Comparison of ENCODE assay signal across 8 cellular contexts in the genomic region with DNA sequence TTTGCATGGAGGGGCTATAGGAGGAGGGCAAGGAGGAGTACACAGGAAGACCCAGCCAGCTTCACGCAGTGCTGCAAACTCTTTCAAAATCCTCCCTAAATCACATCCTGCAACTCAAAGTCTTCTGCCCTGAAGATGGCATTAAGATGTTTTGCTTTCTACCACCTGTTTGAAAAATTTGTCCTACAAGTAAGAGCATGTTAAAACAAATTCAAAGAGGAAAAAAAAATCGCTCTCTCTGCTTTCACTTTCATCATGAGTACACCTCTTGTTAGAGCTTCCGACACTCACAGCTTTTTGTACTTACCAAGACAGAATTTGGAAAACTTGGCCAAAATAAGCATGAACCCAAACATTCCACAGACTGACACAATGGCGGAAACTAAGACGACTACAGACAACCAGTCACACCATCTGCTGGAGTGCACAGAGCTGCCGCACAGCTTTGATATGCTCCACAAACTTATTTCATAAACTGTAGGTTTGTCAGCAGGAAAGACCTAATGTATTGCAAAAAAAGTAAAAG. TPM values are rescaled to one million over a fixed set of nuclear protein-coding genes. Genes with fewer than 3 reads are reported as not detected.
DNase-seq lines count a peak whose midpoint lies in the region; ATAC-seq and TF ChIP-seq lines count a peak whose summit lies in the region.

No MANE protein-coding gene starts in this region.

- TF ChIP-seq CTCF in SK-N-SH (IDR thresholded peaks at IDR 0.05) (no peak), osteoblast (IDR thresholded peaks at IDR 0.05; ENCODE audit: extremely low read depth, low read depth, low read length) (no peak)

- H3K79me2 ChIP-seq in SK-N-SH (ENCODE audit: insufficient read depth): no peaks in the 10 kb centered on the region
- H3K79me2 ChIP-seq in osteoblast (ENCODE audit: insufficient read depth, low read length): no peaks in the 10 kb centered on the region

- H3K36me3 Mint-ChIP-seq in activated CD8-positive, alpha-beta memory T cell treated with anti-CD3 and anti-CD28 coated beads, Interleukin-2, amount 10 ng/mL, durations not matched to agents 7 days and 5 days: peaks cover 25% of the 10 kb centered on the region

- peaks cover 42% of the 10 kb centered on the region for H3K4me1 Mint-ChIP-seq in activated CD8-positive, alpha-beta memory T cell treated with anti-CD3 and anti-CD28 coated beads, Interleukin-2, amount 10 ng/mL, durations not matched to agents 7 days and 5 days

- H3K4me2 ChIP-seq in SK-N-SH: peak overlapping the region; percentile 49
- H3K4me2 ChIP-seq in osteoblast (ENCODE audit: insufficient read depth, low read length): peak overlapping the region; percentile 83

- H3K4me1 ChIP-seq in SK-N-SH (ENCODE audit: control insufficient read depth in 1 of 2, insufficient read depth in 2 of 2, low read depth in 1 of 2, low read length in 1 of 2) (peaks cover 0 to 49% of the 10 kb centered on the region in 2 experiments; a peak in 2 of 4 replicates), osteoblast (ENCODE audit: insufficient read depth, low read length) (peaks cover 8% of the 10 kb centered on the region)

- CTCF ChIA-PET in activated CD8-positive, alpha-beta memory T cell treated with anti-CD3 and anti-CD28 coated beads, Interleukin-2, amount 10 ng/mL, durations not matched to agents 7 days and 5 days (lab: Charles Lee): interaction anchor here (0.6 to 2.7 kb wide), 9 partner anchors 10 to 170 kb away, joined by 3 to 23 read pairs (median 5); partner anchors contain the start of genes GCH1 and MAPK1IP1L
- CTCF ChIA-PET in SK-N-SH (lab: Yijun Ruan, JAX): interaction anchor here (0.6 to 4.3 kb wide), 4 partner anchors 11 to 96 kb away, joined by 3 to 22 read pairs (median 4); no protein-coding TSS in a partner anchor

- peak overlapping the region; percentile 80 for H3K4me3 Mint-ChIP-seq in activated CD8-positive, alpha-beta memory T cell treated with anti-CD3 and anti-CD28 coated beads, Interleukin-2, amount 10 ng/mL, durations not matched to agents 7 days and 5 days

- no peaks in the 10 kb centered on the region for H3F3A ChIP-seq in SK-N-SH (replicated peaks; ENCODE audit: insufficient read depth)

- POLR2A ChIA-PET in SK-N-SH (lab: Yijun Ruan, JAX): interaction anchor here (1.0 to 1.7 kb wide), 3 partner anchors 63 to 75 kb away, joined by 5 to 7 read pairs (median 6); no protein-coding TSS in a partner anchor

- H4K20me1 ChIP-seq in SK-N-SH (ENCODE audit: insufficient read depth) (no peaks in the 10 kb centered on the region), osteoblast (ENCODE audit: insufficient read depth, low read length) (no peaks in the 10 kb centered on the region)

- WGBS in SK-N-SH (ENCODE audit: low lambda C conversion rate): 75% methylated on average over 6 of the region's 6 CpGs

- H3K9me3 ChIP-seq in SK-N-SH (no peaks in the 10 kb centered on the region), osteoblast (ENCODE audit: low read depth, low read length) (no peaks in the 10 kb centered on the region)

- H3K4me3 ChIP-seq in SK-N-SH (ENCODE audit: low read depth in 2 of 2, low read length in 1 of 2) (peak overlapping the region in 1 of 2 experiments; percentile 16; a peak in 1 of 4 replicates), osteoblast (ENCODE audit: insufficient read depth, low read length) (peak overlapping the region; percentile 65)

- H3K9me2 ChIP-seq in SK-N-SH: no peaks in the 10 kb centered on the region

- no peak for TF ChIP-seq RAD21 in SK-N-SH (IDR thresholded peaks at IDR 0.05; ENCODE audit: low read length)

- peak overlapping the region; percentile 19; the same call in 1 of the 2 replicates for H2AFZ ChIP-seq in SK-N-SH (ENCODE audit: low read depth)
- peak overlapping the region; percentile 78 for H2AFZ ChIP-seq in osteoblast (ENCODE audit: low read length)

- ATAC-seq in activated CD8-positive, alpha-beta memory T cell treated with anti-CD3 and anti-CD28 coated beads, Interleukin-2, amount 10 ng/mL, durations not matched to agents 7 days and 5 days: peak; percentile 65
- ATAC-seq in HG02798 (IDR thresholded peaks at IDR 0.05; ENCODE audit: poor library complexity, unreplicated experiment): peak; percentile 48

- H3K27me3 ChIP-seq in SK-N-SH (ENCODE audit: insufficient read depth) (no peaks in the 10 kb centered on the region), osteoblast (ENCODE audit: insufficient read depth, low read length) (no peaks in the 10 kb centered on the region)

- H3K36me3 ChIP-seq in SK-N-SH (replicated peaks in 1 of 2; ENCODE audit: control insufficient read depth in 1 of 2, insufficient read depth in 2 of 2, low read length in 1 of 2): no peaks in the 10 kb centered on the region
- H3K36me3 ChIP-seq in osteoblast (ENCODE audit: insufficient read depth, low read length): no peaks in the 10 kb centered on the region

- TF ChIP-seq EP300 in SK-N-SH (IDR thresholded peaks at IDR 0.05; ENCODE audit: borderline replicate concordance in 1 of 2, low read depth in 1 of 2, low read length in 1 of 2): no peak

- H3K27ac ChIP-seq in SK-N-SH (ENCODE audit: low read depth in 2 of 2, low read length in 1 of 2) (peak overlapping the region; percentile 23 to 94; a peak in 3 of 4 replicates), epithelial cell of prostate (peak overlapping the region; percentile 14), osteoblast (ENCODE audit: low read depth, low read length) (peak overlapping the region; percentile 74)

- no peaks in the 10 kb centered on the region for H3K27me3 Mint-ChIP-seq in activated CD8-positive, alpha-beta memory T cell treated with anti-CD3 and anti-CD28 coated beads, Interleukin-2, amount 10 ng/mL, durations not matched to agents 7 days and 5 days

- no peaks in the 10 kb centered on the region for H3K9me3 Mint-ChIP-seq in activated CD8-positive, alpha-beta memory T cell treated with anti-CD3 and anti-CD28 coated beads, Interleukin-2, amount 10 ng/mL, durations not matched to agents 7 days and 5 days (ENCODE audit: low read depth)

- H3K9ac ChIP-seq in SK-N-SH: no peak overlapping the region

- peak overlapping the region; percentile 98 for H3K27ac Mint-ChIP-seq in activated CD8-positive, alpha-beta memory T cell treated with anti-CD3 and anti-CD28 coated beads, Interleukin-2, amount 10 ng/mL, durations not matched to agents 7 days and 5 days

- peak; percentile 56 for DNase-seq in activated CD8-positive, alpha-beta memory T cell treated with anti-CD3 and anti-CD28 coated beads, Interleukin-2, amount 10 ng/mL, durations not matched to agents 7 days and 5 days
- DNase-seq in activated CD8-positive, alpha-beta memory T cell treated with anti-CD3 and anti-CD28 coated beads, Interleukin-2, amount 50 U/mL, for 4 hours: no peak
- no peak for DNase-seq in SK-N-SH
- peak; percentile 14 for DNase-seq in epithelial cell of prostate (ENCODE audit: low read depth, low spot score)
- DNase-seq in osteoblast (ENCODE audit: insufficient read length, low spot score, missing footprints): peak; percentile 71
- DNase-seq in NCI-H187 treated with DMSO at 0.1 percent for 48 hours (lab: John Stamatoyannopoulos, UW): no peak
- DNase-seq in NCI-H774 (lab: John Stamatoyannopoulos, UW): no peak

TF ChIP-seq in SK-N-SH, 30 proteins besides CTCF, POLR2A, EP300 and RAD21:
- TF ChIP-seq MEF2A (IDR thresholded peaks at IDR 0.05; ENCODE audit: borderline replicate concordance, low read depth) (no peak), MXI1 (IDR thresholded peaks at IDR 0.05; ENCODE audit: low read depth, low read length) (no peak), FOXM1 (IDR thresholded peaks at IDR 0.05; ENCODE audit: low read depth) (no peak), REST (IDR thresholded peaks at IDR 0.05; ENCODE audit: low read depth, low read length) (no peak), YY1 (IDR thresholded peaks at IDR 0.05; ENCODE audit: low read depth) (no peak)

RNA-seq across cellular contexts. Expression of gene GCH1, which starts 21.3 kb away (rescaled TPM):
- 10 to 100 TPM; 70.8 to 73.2 TPM for total RNA-seq in activated CD8-positive, alpha-beta memory T cell treated with anti-CD3 and anti-CD28 coated beads, Interleukin-2, amount 10 ng/mL, durations not matched to agents 7 days and 5 days
- polyA plus RNA-seq in SK-N-SH (2012; rRNA removed): 2.2 and 4.7 TPM in 2 replicates
- 4.7 and 6.0 TPM in 2 replicates for polyA plus RNA-seq in SK-N-SH (2012; cell fraction: cytosol; rRNA removed)
- 2.1 and 2.9 TPM in 2 replicates for polyA plus RNA-seq in SK-N-SH (2012; cell fraction: nucleus; rRNA removed)
- 2.7 and 3.3 TPM in 2 replicates for total RNA-seq in osteoblast

Comparison
In these comparisons a context has a peak if more than half of its experiments do, and no peak if none do; other contexts are left out.
1. DNase-seq: peak in activated CD8-positive, alpha-beta memory T cell treated with anti-CD3 and anti-CD28 coated beads, Interleukin-2, amount 10 ng/mL, durations not matched to agents 7 days and 5 days (single experiment), epithelial cell of prostate (single experiment) and osteoblast (single experiment); none in activated CD8-positive, alpha-beta memory T cell treated with anti-CD3 and anti-CD28 coated beads, Interleukin-2, amount 50 U/mL, for 4 hours (single experiment), SK-N-SH (single experiment), NCI-H187 treated with DMSO at 0.1 percent for 48 hours (single experiment) and NCI-H774 (single experiment).
2. H3K27ac ChIP-seq: peak in every context shown above with its lines; median percentile 74 in osteoblast; 58 in SK-N-SH; 14 in epithelial cell of prostate.
3. RNA of gene GCH1, which starts 21.3 kb away (total RNA-seq): 70.8 to 73.2 TPM in activated CD8-positive, alpha-beta memory T cell treated with anti-CD3 and anti-CD28 coated beads, Interleukin-2, amount 10 ng/mL, durations not matched to agents 7 days and 5 days; 2.7 to 3.3 TPM in osteoblast; every median in the first group is over 10 times any median in the second.